In the genomic region with DNA sequence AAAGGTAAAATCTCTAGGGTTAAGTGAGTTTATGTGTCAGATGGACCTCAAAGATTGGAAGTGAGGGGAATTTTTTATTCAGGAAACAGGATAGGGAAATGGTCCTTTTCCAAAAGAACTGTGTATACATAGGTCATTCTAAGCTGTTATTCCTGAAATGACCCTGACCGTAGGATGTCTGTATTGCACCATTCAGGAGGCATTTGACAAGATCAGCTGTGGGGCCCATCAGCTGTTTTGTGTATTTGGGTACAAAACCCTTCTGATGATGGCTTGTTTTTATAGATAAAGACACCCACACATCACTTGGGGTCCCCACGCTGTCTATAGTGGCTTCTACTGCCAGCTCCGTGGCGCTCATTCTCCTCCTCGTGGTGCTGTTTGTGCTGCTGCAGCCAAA, we compare ENCODE assay signal across 13 cellular contexts.
"Had no signal": no experiment of that assay in that cellular context is flagged by ENCODE, and none has a peak within 500 bp of the region (broad histone marks: within the 10 kb centered on the region; RNA-seq: fewer than 3 reads in every experiment).

No MANE protein-coding gene starts in this region.

- H3K4me3 Mint-ChIP-seq: activated T-helper 17 cell treated with anti-CD3 and anti-CD28 coated beads, Interleukin-2, amount 50 U/mL, for 72 hours; stimulated activated naive B cell treated with anti-CD40 and anti-IgM and Interleukin-4, amounts not matched to agents 10 μg/mL and 1 μg/mL and 100 μg/mL, for 72 hours had no signal

- H3K4me3 ChIP-seq: lung, SJSA1, smooth muscle cell, testis had no signal

- H3K9me3 ChIP-seq: SJSA1, testis had no signal

- H3K4me1 ChIP-seq: SJSA1, testis had no signal

- H3K27ac ChIP-seq: SJSA1, testis had no signal

- H3K9me3 Mint-ChIP-seq: activated T-helper 17 cell treated with anti-CD3 and anti-CD28 coated beads, Interleukin-2, amount 50 U/mL, for 72 hours; stimulated activated naive B cell treated with anti-CD40 and anti-IgM and Interleukin-4, amounts not matched to agents 10 μg/mL and 1 μg/mL and 100 μg/mL, for 72 hours had no signal

- DNase-seq: activated CD4-positive, alpha-beta T cell treated with anti-CD3 and anti-CD28 coated beads, Interleukin-2, amount 50 U/mL, for 4 hours; activated naive CD4-positive, alpha-beta T cell treated with anti-CD3 and anti-CD28 coated beads, Interleukin-2, amount 50 U/mL, for 16 hours; hypothalamus; midbrain; right cardiac atrium; stimulated activated CD4-positive, alpha-beta T cell treated with anti-CD3 and anti-CD28 coated beads, Interleukin-1b, Interleukin-23, amount 100 ng/mL, for 48 hours; stimulated activated naive B cell treated with anti-CD40 and anti-IgM and Interleukin-4, amounts not matched to agents 10 μg/mL and 1 μg/mL and 100 μg/mL, for 72 hours; SW 1271; testis had no signal

- ATAC-seq: activated T-helper 17 cell treated with anti-CD3 and anti-CD28 coated beads, Interleukin-2, amount 50 U/mL, for 72 hours; right cardiac atrium; stimulated activated naive B cell treated with anti-CD40 and anti-IgM and Interleukin-4, amounts not matched to agents 10 μg/mL and 1 μg/mL and 100 μg/mL, for 72 hours had no signal

- H3K27me3 Mint-ChIP-seq: activated T-helper 17 cell treated with anti-CD3 and anti-CD28 coated beads, Interleukin-2, amount 50 U/mL, for 72 hours; stimulated activated naive B cell treated with anti-CD40 and anti-IgM and Interleukin-4, amounts not matched to agents 10 μg/mL and 1 μg/mL and 100 μg/mL, for 72 hours had no signal

- H3K27me3 ChIP-seq: SJSA1, testis had no signal

- H3K27ac Mint-ChIP-seq: stimulated activated naive B cell treated with anti-CD40 and anti-IgM and Interleukin-4, amounts not matched to agents 10 μg/mL and 1 μg/mL and 100 μg/mL, for 72 hours had no signal

- H3K4me2 ChIP-seq: smooth muscle cell had no signal
